In genomic region chr1:172833956-172834355, GRCh38 we compare ENCODE assay signal across 14 cellular contexts.
"Had no signal": no experiment of that assay in that cellular context is flagged by ENCODE, and none has a peak within 500 bp of the region (broad histone marks: within the 10 kb centered on the region; RNA-seq: fewer than 3 reads in every experiment).

No MANE protein-coding gene starts in this region.

- H3K4me1 ChIP-seq: gastrocnemius medialis, heart right ventricle, stomach, transverse colon had no signal

- H3K27me3 ChIP-seq: gastrocnemius medialis, heart right ventricle, stomach, transverse colon had no signal

- H3K4me3 ChIP-seq: gastrocnemius medialis, heart right ventricle, skin epidermis, stomach, thoracic aorta, transverse colon had no signal

- H3K36me3 ChIP-seq: gastrocnemius medialis, heart right ventricle, stomach, thoracic aorta, transverse colon had no signal

- H3K27ac ChIP-seq: gastrocnemius medialis, heart right ventricle, skin epidermis, stomach, thoracic aorta, transverse colon had no signal

- H3K9me3 ChIP-seq: gastrocnemius medialis, heart right ventricle, stomach, thoracic aorta, transverse colon had no signal

- DNase-seq: effector memory CD8-positive, alpha-beta T cell; gastrocnemius medialis; heart right ventricle; hypothalamus; kidney glomerular epithelial cell; naive thymus-derived CD4-positive, alpha-beta T cell; posterior cingulate gyrus; stimulated activated CD4-positive, alpha-beta T cell treated with anti-CD3 and anti-CD28 coated beads, Interleukin-12 subunit alpha, Interleukin-12 subunit beta, amount 100 ng/mL, for 4 hours; stimulated activated naive CD4-positive, alpha-beta T cell; stomach; substantia nigra; transverse colon had no signal
